In the genomic region with DNA sequence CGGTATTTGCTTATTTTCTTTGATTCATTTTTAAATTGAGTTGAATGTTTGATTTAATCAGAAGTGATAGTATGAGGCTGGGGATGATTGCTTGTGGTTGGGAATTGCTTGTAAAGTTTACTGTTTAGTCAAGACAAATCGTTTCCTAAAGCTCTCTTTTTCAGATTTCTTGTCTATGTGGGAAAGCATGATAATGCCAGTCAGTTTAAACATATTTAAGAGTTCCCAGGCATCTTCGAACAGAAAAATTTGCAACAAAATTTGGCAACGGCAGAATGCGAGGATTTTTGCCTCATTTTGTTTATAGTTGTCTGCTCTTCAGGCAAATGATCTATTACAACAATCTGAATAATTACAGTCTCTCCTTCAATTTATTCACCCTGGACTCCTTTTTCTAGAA, we compare ENCODE assay signal across 23 cellular contexts. TPM values are rescaled to one million over a fixed set of nuclear protein-coding genes. Genes with fewer than 3 reads are reported as not detected.
DNase-seq lines count a peak whose midpoint lies in the region; ATAC-seq, FAIRE-seq and TF ChIP-seq lines count a peak whose summit lies in the region.
"Had no signal": no experiment of that assay in that cellular context is flagged by ENCODE, and none has a peak within 500 bp of the region (broad histone marks: within the 10 kb centered on the region; RNA-seq: fewer than 3 reads in every experiment).

No MANE protein-coding gene starts in this region.

- H3K27ac ChIP-seq in A549 (peak overlapping the region; percentile 36 to 63; a peak in 4 of 6 replicates), VCaP (peak overlapping the region; percentile 75), hepatocyte (peak overlapping the region; percentile 11), psoas muscle (peak overlapping the region; percentile 10), thyroid gland (peak overlapping the region in 1 of 3 donors; percentile 30)
- H3K27ac ChIP-seq: C4-2B, cardiac muscle cell had no signal

- no peak for TF ChIP-seq CTCF in A549 (IDR thresholded peaks at IDR 0.05)
- no peak for TF ChIP-seq CTCF in VCaP (conservative IDR thresholded peaks at IDR 0.05)
- TF ChIP-seq CTCF in hepatocyte (IDR thresholded peaks at IDR 0.05; ENCODE audit: poor library complexity), result no peak
- no peak for TF ChIP-seq CTCF in psoas muscle (IDR thresholded peaks at IDR 0.05)
- no peak for TF ChIP-seq CTCF in thyroid gland (IDR thresholded peaks at IDR 0.05)

- H3K27me3 ChIP-seq in hepatocyte (no peaks in the 10 kb centered on the region), psoas muscle (ENCODE audit: insufficient read depth in 3 of 3, low read length in 2 of 3) (no peaks in the 10 kb centered on the region), thyroid gland (no peaks in the 10 kb centered on the region)
- H3K27me3 ChIP-seq: cardiac muscle cell, testis had no signal

- H3K4me2 ChIP-seq in A549 (peak overlapping the region; percentile 8; the same call in 2 of the 3 replicates), hepatocyte (peak overlapping the region; percentile 48)

- H3K4me3 ChIP-seq in A549 (no peak overlapping the region), hepatocyte (no peak overlapping the region), psoas muscle (no peak overlapping the region), thyroid gland (replicated peaks in 1 of 3) (no peak overlapping the region)
- H3K4me3 ChIP-seq: cardiac muscle cell, mucosa of descending colon, testis had no signal

- TF ChIP-seq POLR2A in A549 (IDR thresholded peaks at IDR 0.05; ENCODE audit: low read length), result no peak
- no peak for TF ChIP-seq POLR2A in thyroid gland (IDR thresholded peaks at IDR 0.05)

- 80% methylated on average over 5 of the region's 5 CpGs for WGBS in A549 (ENCODE audit: missing lambda C conversion rate)
- WGBS in hepatocyte (ENCODE audit: low lambda C conversion rate, missing lambda C conversion rate), result 50% methylated on average over 5 of the region's 5 CpGs
- 80 to 85% (median 85%) methylated on average over 5 of the region's 5 CpGs for WGBS in psoas muscle, 3 donors
- WGBS in thyroid gland, 2 donors, result 74 to 76% methylated on average over 5 of the region's 5 CpGs

- TF ChIP-seq RAD21 in A549 (conservative IDR thresholded peaks at IDR 0.05 in 1 of 2, IDR thresholded peaks at IDR 0.05 in 1 of 2), result no peak

- CTCF ChIA-PET in A549 (lab: Yijun Ruan, JAX), result interaction anchor here (0.9 to 7.2 kb wide), 4 partner anchors 8 to 58 kb away, joined by 4 to 45 read pairs (median 6); no protein-coding TSS in a partner anchor

- intact Hi-C loops in psoas muscle (cut with DNase I) (no loop called here), thyroid gland (cut with DNase I) (no loop called here)

- no peaks in the 10 kb centered on the region for H3K36me3 ChIP-seq in hepatocyte (replicated peaks; ENCODE audit: insufficient read depth, low read depth)
- no peaks in the 10 kb centered on the region for H3K36me3 ChIP-seq in psoas muscle (ENCODE audit: insufficient read depth in 1 of 2, low read depth in 1 of 2)
- no peaks in the 10 kb centered on the region for H3K36me3 ChIP-seq in thyroid gland
- H3K36me3 ChIP-seq: cardiac muscle cell had no signal

- no peaks in the 10 kb centered on the region for H3K9me2 ChIP-seq in hepatocyte (replicated peaks; ENCODE audit: insufficient read depth)

- H4K20me1 ChIP-seq in hepatocyte (ENCODE audit: insufficient read depth, poor library complexity, severe bottlenecking), result peaks cover 4% of the 10 kb centered on the region

- TF ChIP-seq EP300 in A549 (IDR thresholded peaks at IDR 0.05), result no peak

- H3K9me3 ChIP-seq in A549 (no peaks in the 10 kb centered on the region), hepatocyte (ENCODE audit: low read depth) (no peaks in the 10 kb centered on the region), psoas muscle (no peaks in the 10 kb centered on the region), thyroid gland (no peaks in the 10 kb centered on the region)
- H3K9me3 ChIP-seq: mucosa of descending colon, testis had no signal

- POLR2A ChIA-PET in A549 (lab: Yijun Ruan, JAX), result no interaction called here

- peaks cover 90% of the 10 kb centered on the region for H3K79me2 ChIP-seq in hepatocyte

- no peak overlapping the region for H2AFZ ChIP-seq in hepatocyte

- no peak for FAIRE-seq in A549 (lab: Jason Lieb, UNC)
- FAIRE-seq: kidney had no signal

- no peak for ATAC-seq in A549
- no peak for ATAC-seq in psoas muscle
- ATAC-seq: activated naive CD8-positive, alpha-beta T cell treated with anti-CD3 and anti-CD28 coated beads, Interleukin-2, amount 50 U/mL, for 24 hours; mucosa of descending colon had no signal

- H3K4me1 ChIP-seq in A549, result peaks cover 95% of the 10 kb centered on the region
- peaks cover 26% of the 10 kb centered on the region for H3K4me1 ChIP-seq in hepatocyte (ENCODE audit: insufficient read depth)
- H3K4me1 ChIP-seq in psoas muscle, result peaks cover 47% of the 10 kb centered on the region
- H3K4me1 ChIP-seq in thyroid gland, result peaks cover 29% of the 10 kb centered on the region in 2 donors

- DNase-seq in A549 (ENCODE audit: low read depth in 1 of 2, low spot score in 1 of 2), result no peak
- no peak for DNase-seq in hepatocyte (ENCODE audit: low spot score)
- DNase-seq in psoas muscle, result no peak
- DNase-seq in activated gamma-delta T cell (lab: John Stamatoyannopoulos, UW), result no peak
- DNase-seq in putamen (ENCODE audit: low spot score), result no peak
- DNase-seq in GDM1 (lab: John Stamatoyannopoulos, UW), result no peak
- no peak for DNase-seq in thyroid gland
- DNase-seq: ACHN; activated B cell treated with CpG ODN at 0.5 μM for 24 hours; activated naive CD8-positive, alpha-beta T cell treated with anti-CD3 and anti-CD28 coated beads, Interleukin-2, amount 50 U/mL, for 24 hours; DMS 273 treated with DMSO at 0.1 percent for 48 hours; hippocampal formation; KG1; kidney; mucosa of descending colon; NCI-H2029 treated with DMSO at 0.1 percent for 48 hours; SHP77 treated with DMSO at 0.1 percent for 48 hours; stimulated activated CD4-positive, alpha-beta T cell treated with anti-CD3 and anti-CD28 coated beads, Interleukin-4, amount 100 ng/mL, for 24 hours; T-helper 2 cell had no signal

TF ChIP-seq in A549, 52 proteins besides CTCF, POLR2A, EP300 and RAD21:
- TF ChIP-seq, protein P1, sequence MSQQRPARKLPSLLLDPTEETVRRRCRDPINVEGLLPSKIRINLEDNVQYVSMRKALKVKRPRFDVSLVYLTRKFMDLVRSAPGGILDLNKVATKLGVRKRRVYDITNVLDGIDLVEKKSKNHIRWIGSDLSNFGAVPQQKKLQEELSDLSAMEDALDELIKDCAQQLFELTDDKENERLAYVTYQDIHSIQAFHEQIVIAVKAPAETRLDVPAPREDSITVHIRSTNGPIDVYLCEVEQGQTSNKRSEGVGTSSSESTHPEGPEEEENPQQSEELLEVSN (IDR thresholded peaks at IDR 0.05; ENCODE audit: borderline replicate concordance, low read depth), result no peak
- no peak for TF ChIP-seq PHF8 (IDR thresholded peaks at IDR 0.05; ENCODE audit: borderline replicate concordance, low read depth)
- no peak for TF ChIP-seq KDM5A (IDR thresholded peaks at IDR 0.05)
- no peak for TF ChIP-seq CBX2 (IDR thresholded peaks at IDR 0.05; ENCODE audit: borderline replicate concordance, low read depth)
- no peak for TF ChIP-seq USF2 (IDR thresholded peaks at IDR 0.05)
- TF ChIP-seq TP53 (CRISPR knock-in tag; IDR thresholded peaks at IDR 0.05), result no peak
- no peak for TF ChIP-seq HOXB13 (CRISPR knock-in tag; IDR thresholded peaks at IDR 0.05; ENCODE audit: low read depth)
- no peak for TF ChIP-seq TFCP2L1 (CRISPR knock-in tag; IDR thresholded peaks at IDR 0.05)
- no peak for TF ChIP-seq FOXS1 (CRISPR knock-in tag; IDR thresholded peaks at IDR 0.05)
- no peak for TF ChIP-seq MAZ (IDR thresholded peaks at IDR 0.05; ENCODE audit: borderline replicate concordance, low read depth, low read length)
- TF ChIP-seq RCOR1 (IDR thresholded peaks at IDR 0.05; ENCODE audit: low read depth, low read length), result no peak
- no peak for TF ChIP-seq HES2 (IDR thresholded peaks at IDR 0.05)
- TF ChIP-seq MYC (IDR thresholded peaks at IDR 0.05; ENCODE audit: borderline replicate concordance, low read length), result no peak
- no peak for TF ChIP-seq FOSL2 (IDR thresholded peaks at IDR 0.05)
- no peak for TF ChIP-seq FOSL2 (CRISPR knock-in tag; IDR thresholded peaks at IDR 0.05)

RNA-seq across cellular contexts. Expression of gene EPAS1, which starts 22.5 kb away (rescaled TPM):
- 143 and 150 TPM in 2 replicates for polyA plus RNA-seq in A549 (2011; rRNA removed)
- 60.3 and 78.5 TPM in 2 replicates for polyA plus RNA-seq in A549 (2012; cell fraction: cytosol; rRNA removed)
- 106 and 115 TPM in 2 replicates for polyA plus RNA-seq in A549 (2012; cell fraction: nucleus; rRNA removed)
- 111 to 128 TPM (median 122 TPM) in 3 replicates for polyA plus RNA-seq in A549 (2017; fragmentation: RNase III; extraction: RNeasy Plus Mini Kit Qiagen cat#74134 plus additional on column Dnase treatment)
- 174 and 229 TPM in 2 replicates for polyA minus RNA-seq in A549 (2011; rRNA and poly(A)+ RNA removed)
- 98.3 and 112 TPM in 2 replicates for total RNA-seq in hepatocyte
- 111 and 115 TPM in 2 replicates for polyA plus RNA-seq in hepatocyte
- 100 to 1,000 TPM in 2 of 4 donors, 10 to 100 TPM in 2; 44.3 to 123 (median 98.3) TPM for total RNA-seq in psoas muscle
- 100 to 1,000 TPM in 1 of 3 donors, 10 to 100 TPM in 2; 39.2 to 112 (median 49.9) TPM for polyA plus RNA-seq in psoas muscle
- 100 to 1,000 TPM; 124 to 563 (median 182) TPM for total RNA-seq in thyroid gland
